8 cellular contexts compared by ENCODE assay signal in the genomic region with DNA sequence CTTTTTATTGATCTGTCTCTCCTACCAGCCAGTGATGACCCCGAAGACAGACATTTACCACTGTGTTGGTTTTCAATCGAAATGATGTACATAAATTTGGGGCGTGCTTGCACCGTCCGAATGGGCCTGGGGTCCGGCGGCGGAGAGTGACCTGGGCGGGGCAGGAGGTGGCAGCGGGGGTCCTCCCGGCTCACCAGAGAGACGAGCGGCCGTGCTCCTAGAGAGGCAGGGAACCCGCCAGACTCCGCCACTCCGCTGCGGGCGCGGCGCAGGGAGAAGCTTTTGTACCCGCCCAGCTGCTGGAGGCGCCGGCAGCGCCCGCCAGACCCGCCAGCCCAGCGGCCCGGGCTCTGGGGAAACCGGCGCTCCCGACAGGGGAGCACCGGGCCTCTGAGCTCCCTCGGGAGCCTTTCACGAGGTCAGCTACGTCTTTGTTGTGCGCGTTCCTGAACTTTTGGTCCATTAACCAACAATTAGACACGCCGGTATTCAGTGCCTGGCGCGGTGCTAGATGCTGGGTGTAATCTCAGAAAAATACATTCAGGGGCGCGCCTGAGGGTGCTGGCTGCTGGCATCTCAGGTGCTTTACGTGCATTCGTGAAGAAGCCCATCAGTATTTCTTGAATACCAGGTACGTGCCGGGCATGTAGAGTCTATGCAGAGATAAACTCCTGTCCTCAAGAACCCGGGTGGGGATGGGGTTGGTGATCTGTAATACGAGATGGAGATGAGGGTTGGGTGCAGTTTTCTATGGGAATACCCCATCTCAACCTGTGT. TPM values are rescaled to one million over a fixed set of nuclear protein-coding genes. Genes with fewer than 3 reads are reported as not detected.
DNase-seq lines count a peak whose midpoint lies in the region; ATAC-seq, FAIRE-seq and TF ChIP-seq lines count a peak whose summit lies in the region.

A gene with protein sequence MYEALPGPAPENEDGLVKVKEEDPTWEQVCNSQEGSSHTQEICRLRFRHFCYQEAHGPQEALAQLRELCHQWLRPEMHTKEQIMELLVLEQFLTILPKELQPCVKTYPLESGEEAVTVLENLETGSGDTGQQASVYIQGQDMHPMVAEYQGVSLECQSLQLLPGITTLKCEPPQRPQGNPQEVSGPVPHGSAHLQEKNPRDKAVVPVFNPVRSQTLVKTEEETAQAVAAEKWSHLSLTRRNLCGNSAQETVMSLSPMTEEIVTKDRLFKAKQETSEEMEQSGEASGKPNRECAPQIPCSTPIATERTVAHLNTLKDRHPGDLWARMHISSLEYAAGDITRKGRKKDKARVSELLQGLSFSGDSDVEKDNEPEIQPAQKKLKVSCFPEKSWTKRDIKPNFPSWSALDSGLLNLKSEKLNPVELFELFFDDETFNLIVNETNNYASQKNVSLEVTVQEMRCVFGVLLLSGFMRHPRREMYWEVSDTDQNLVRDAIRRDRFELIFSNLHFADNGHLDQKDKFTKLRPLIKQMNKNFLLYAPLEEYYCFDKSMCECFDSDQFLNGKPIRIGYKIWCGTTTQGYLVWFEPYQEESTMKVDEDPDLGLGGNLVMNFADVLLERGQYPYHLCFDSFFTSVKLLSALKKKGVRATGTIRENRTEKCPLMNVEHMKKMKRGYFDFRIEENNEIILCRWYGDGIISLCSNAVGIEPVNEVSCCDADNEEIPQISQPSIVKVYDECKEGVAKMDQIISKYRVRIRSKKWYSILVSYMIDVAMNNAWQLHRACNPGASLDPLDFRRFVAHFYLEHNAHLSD (plus strand): TSS at position 285 of the 777 bp plus-strand sequence. CDS start 2,242 bp downstream, outside the sequence.

- DNase-seq in CD4-positive, CD25-positive, alpha-beta regulatory T cell, result peak in 2 of 3 donors; percentile 8 to 68
- DNase-seq in NCI-H69 (lab: John Stamatoyannopoulos, UW) (peak; percentile 95), endothelial cell of umbilical vein (ENCODE audit: low read depth, low spot score) (peak; percentile 77)
- DNase-seq in activated CD8-positive, alpha-beta memory T cell treated with anti-CD3 and anti-CD28 coated beads for 4 hours (ENCODE audit: low read depth in 2 of 2), result peak; percentile 9 to 12
- DNase-seq in stimulated activated CD8-positive, alpha-beta memory T cell treated with anti-CD3 and anti-CD28 coated beads, Interleukin-15, amount 100 ng/mL, for 48 hours (ENCODE audit: low read depth in 2 of 2), result peak; percentile 56 to 64

- POLR2A ChIA-PET in endothelial cell of umbilical vein (lab: Charles Lee), result interaction anchor here (0.5 to 2.1 kb wide), 5 partner anchors 14 to 90 kb away, joined by 3 to 7 read pairs (median 5); a partner anchor contains a TSS

- peak within 1 kb of the TSS in 3 of 4 donors; percentile 56 to 80 (median 61) for H3K4me3 Mint-ChIP-seq in CD4-positive, CD25-positive, alpha-beta regulatory T cell

- H3K9me1 ChIP-seq in endothelial cell of umbilical vein (replicated peaks; ENCODE audit: control insufficient read depth, extremely low read depth, insufficient read depth, low read length), result no peaks in the 10 kb centered on the region

- dilution Hi-C loops in endothelial cell of umbilical vein (cut with MboI; ENCODE audit: extremely low pct_ligation_motif_present, low sequenced_read_pairs), result no loop called here

- H3K4me3 ChIP-seq in CD4-positive, CD25-positive, alpha-beta regulatory T cell (ENCODE audit: low read depth, low read length), result peak within 1 kb of the TSS; percentile 28
- H3K4me3 ChIP-seq in endothelial cell of umbilical vein (replicated peaks in 1 of 3; ENCODE audit: insufficient read depth in 1 of 3, low read depth in 1 of 3, low read length in 3 of 3) (peak within 1 kb of the TSS; percentile 68 to 96 (median 93)), mesodermal cell (ENCODE audit: extremely low read depth, insufficient read depth, low read length, poor library complexity, severe bottlenecking) (peak within 1 kb of the TSS; percentile 81)

- H3K4me1 Mint-ChIP-seq in CD4-positive, CD25-positive, alpha-beta regulatory T cell, result peaks cover 0 to 11% (median 10%) of the 10 kb centered on the region in 4 donors

- H3K27ac Mint-ChIP-seq in CD4-positive, CD25-positive, alpha-beta regulatory T cell, result no peak within 1 kb of the TSS

- peaks cover 6% of the 10 kb centered on the region for H3K36me3 ChIP-seq in CD4-positive, CD25-positive, alpha-beta regulatory T cell (ENCODE audit: control insufficient read depth, insufficient read depth, low read length)
- H3K36me3 ChIP-seq in endothelial cell of umbilical vein (ENCODE audit: control insufficient read depth in 2 of 2, extremely low read depth in 1 of 2, insufficient read depth in 2 of 2, low read length in 2 of 2) (peaks cover 6 to 10% of the 10 kb centered on the region in 2 experiments), mesodermal cell (ENCODE audit: control insufficient read depth, insufficient read depth, low read length) (peaks cover 49% of the 10 kb centered on the region)

- no TSS peak for BruUV-seq in endothelial cell of umbilical vein (replicated peaks; lab: Mats Ljungman, UMichigan)

- H4K20me1 ChIP-seq in endothelial cell of umbilical vein (replicated peaks; ENCODE audit: control insufficient read depth, extremely low read depth, insufficient read depth, low read length), result no peaks in the 10 kb centered on the region

- ATAC-seq in CD4-positive, CD25-positive, alpha-beta regulatory T cell (ENCODE audit: low read depth in 2 of 2), result peak; percentile 43 to 64
- ATAC-seq in GM19351 (IDR thresholded peaks at IDR 0.05; ENCODE audit: unreplicated experiment) (peak; percentile 79), HG03558 (IDR thresholded peaks at IDR 0.05; ENCODE audit: extremely low read depth, unreplicated experiment) (peak; percentile 65)

- peaks cover 27% of the 10 kb centered on the region for H3K27me3 Mint-ChIP-seq in CD4-positive, CD25-positive, alpha-beta regulatory T cell

- H3K79me2 ChIP-seq in endothelial cell of umbilical vein (ENCODE audit: control insufficient read depth, insufficient read depth, low read length), result peaks cover 16% of the 10 kb centered on the region

- TF ChIP-seq CTCF in endothelial cell of umbilical vein (IDR thresholded peaks at IDR 0.05; ENCODE audit: extremely low read depth in 1 of 2, insufficient read depth in 1 of 2, low read depth in 1 of 2, low read length in 2 of 2), result no peak

- peak; percentile 59 for FAIRE-seq in endothelial cell of umbilical vein (lab: Jason Lieb, UNC)

- TF ChIP-seq POLR2A in endothelial cell of umbilical vein (IDR thresholded peaks at IDR 0.05; ENCODE audit: low read depth, low read length), result peak; percentile 81

- peak within 1 kb of the TSS; percentile 82 for H3K9ac ChIP-seq in endothelial cell of umbilical vein (replicated peaks; ENCODE audit: extremely low read depth, insufficient read depth, low read length)

- intact Hi-C loops in endothelial cell of umbilical vein (cut with micrococcal nuclease), result loop anchor here (1.0 to 10.0 kb wide), 10 partner anchors 15 to 403 kb away; a partner anchor contains a TSS

- 0% methylated on average over 29 to 44 of the region's 50 CpGs for WGBS in mesodermal cell (ENCODE audit: insufficient coverage in 2 of 2), 2 experiments

- no peaks in the 10 kb centered on the region for H3K9me3 ChIP-seq in CD4-positive, CD25-positive, alpha-beta regulatory T cell (ENCODE audit: control insufficient read depth in 2 of 2, low read length in 2 of 2)
- H3K9me3 ChIP-seq in endothelial cell of umbilical vein (replicated peaks; ENCODE audit: control insufficient read depth, insufficient read depth, low read length), result no peaks in the 10 kb centered on the region
- no peaks in the 10 kb centered on the region for H3K9me3 ChIP-seq in mesodermal cell (ENCODE audit: control insufficient read depth, low read length)

- H3K27me3 ChIP-seq in CD4-positive, CD25-positive, alpha-beta regulatory T cell (ENCODE audit: control insufficient read depth, insufficient read depth, low read length), result peaks cover 11% of the 10 kb centered on the region
- H3K27me3 ChIP-seq in endothelial cell of umbilical vein (ENCODE audit: control insufficient read depth in 2 of 2, insufficient read depth in 2 of 2, low read length in 2 of 2), result no peaks in the 10 kb centered on the region

- H3K4me1 ChIP-seq in CD4-positive, CD25-positive, alpha-beta regulatory T cell (ENCODE audit: control insufficient read depth, insufficient read depth, low read length, poor library complexity, severe bottlenecking), result peaks cover 11% of the 10 kb centered on the region
- H3K4me1 ChIP-seq in endothelial cell of umbilical vein (ENCODE audit: control insufficient read depth, extremely low read depth, insufficient read depth, low read length) (peaks cover 7% of the 10 kb centered on the region), mesodermal cell (ENCODE audit: control insufficient read depth, insufficient read depth, low read length, poor library complexity, severe bottlenecking) (peaks cover 5% of the 10 kb centered on the region)

- H2AFZ ChIP-seq in endothelial cell of umbilical vein (ENCODE audit: low read depth, low read length), result peak within 1 kb of the TSS; percentile 91

- peak within 1 kb of the TSS; percentile 96 for H3K4me2 ChIP-seq in endothelial cell of umbilical vein (ENCODE audit: insufficient read depth, low read length)

- H3K36me3 Mint-ChIP-seq in CD4-positive, CD25-positive, alpha-beta regulatory T cell, result peaks cover 9% of the 10 kb centered on the region

- CTCF ChIA-PET in endothelial cell of umbilical vein (lab: Charles Lee), result interaction anchor here (0.7 to 1.8 kb wide), 7 partner anchors 14 to 162 kb away, joined by 3 to 19 read pairs (median 5); a partner anchor contains a TSS

- H3K9me3 Mint-ChIP-seq in CD4-positive, CD25-positive, alpha-beta regulatory T cell, result peaks cover 0 to 13% (median 0%) of the 10 kb centered on the region in 7 donors

- H3K27ac ChIP-seq in CD4-positive, CD25-positive, alpha-beta regulatory T cell (ENCODE audit: insufficient read depth, low read length, poor library complexity, severe bottlenecking), result no peak within 1 kb of the TSS
- H3K27ac ChIP-seq in endothelial cell of umbilical vein (ENCODE audit: insufficient read depth, low read depth, low read length), result peak within 1 kb of the TSS; percentile 46
- H3K27ac ChIP-seq in mesodermal cell (ENCODE audit: low read depth, low read length, severe bottlenecking), result no peak within 1 kb of the TSS

TF ChIP-seq in endothelial cell of umbilical vein, 7 proteins besides CTCF, POLR2A, EP300 and RAD21 (continues in another document):
- TF ChIP-seq POLR2AphosphoS5 (IDR thresholded peaks at IDR 0.05; ENCODE audit: insufficient read depth, low read depth, low read length), result peak; percentile 79

RNA-seq across cellular contexts. Expression of the gene that starts here (rescaled TPM):
- 1.0 TPM for total RNA-seq in CD4-positive, CD25-positive, alpha-beta regulatory T cell
- under 1 TPM; 0.09 to 0.55 (median 0.36) TPM for polyA plus RNA-seq in CD4-positive, CD25-positive, alpha-beta regulatory T cell
- 9.6 and 10.1 TPM in 2 replicates for total RNA-seq in endothelial cell of umbilical vein
- 3.4 and 4.2 TPM in 2 replicates for polyA plus RNA-seq in endothelial cell of umbilical vein
- 6.4 and 6.9 TPM in 2 replicates for polyA plus RNA-seq in endothelial cell of umbilical vein (2011; cell fraction: cytosol; rRNA removed)
- 9.4 and 10.7 TPM in 2 replicates for polyA plus RNA-seq in endothelial cell of umbilical vein (2011; cell fraction: nucleus; rRNA removed)
- 5.8 and 9.4 TPM in 2 replicates for polyA plus RNA-seq in endothelial cell of umbilical vein (2012)
- 4.2 and 6.1 TPM in 2 replicates for polyA minus RNA-seq in endothelial cell of umbilical vein
- 3.0 TPM for polyA minus RNA-seq in endothelial cell of umbilical vein (2011; cell fraction: cytosol; rRNA and poly(A)+ RNA removed)
- 2.9 and 3.4 TPM in 2 replicates for polyA minus RNA-seq in endothelial cell of umbilical vein (2011; cell fraction: nucleus; rRNA and poly(A)+ RNA removed)
- 8.0 TPM for polyA plus RNA-seq in mesodermal cell (2013, experiment 1 of 2)
- 8.7 TPM for polyA plus RNA-seq in mesodermal cell (2013, experiment 2 of 2)

Comparison
In these comparisons a context has a peak if more than half of its experiments do, and no peak if none do; other contexts are left out.
1. DNase-seq: peak in every context shown above with its lines; median percentile 95 in NCI-H69; 77 in endothelial cell of umbilical vein; 60 in stimulated activated CD8-positive, alpha-beta memory T cell treated with anti-CD3 and anti-CD28 coated beads, Interleukin-15, amount 100 ng/mL, for 48 hours; 38 in CD4-positive, CD25-positive, alpha-beta regulatory T cell; 10 in activated CD8-positive, alpha-beta memory T cell treated with anti-CD3 and anti-CD28 coated beads for 4 hours.
2. H3K4me3 ChIP-seq: peak in every context shown above with its lines; median percentile 93 in endothelial cell of umbilical vein; 81 in mesodermal cell; 28 in CD4-positive, CD25-positive, alpha-beta regulatory T cell.